ENCODE assay signal across 14 cellular contexts in the genomic region with DNA sequence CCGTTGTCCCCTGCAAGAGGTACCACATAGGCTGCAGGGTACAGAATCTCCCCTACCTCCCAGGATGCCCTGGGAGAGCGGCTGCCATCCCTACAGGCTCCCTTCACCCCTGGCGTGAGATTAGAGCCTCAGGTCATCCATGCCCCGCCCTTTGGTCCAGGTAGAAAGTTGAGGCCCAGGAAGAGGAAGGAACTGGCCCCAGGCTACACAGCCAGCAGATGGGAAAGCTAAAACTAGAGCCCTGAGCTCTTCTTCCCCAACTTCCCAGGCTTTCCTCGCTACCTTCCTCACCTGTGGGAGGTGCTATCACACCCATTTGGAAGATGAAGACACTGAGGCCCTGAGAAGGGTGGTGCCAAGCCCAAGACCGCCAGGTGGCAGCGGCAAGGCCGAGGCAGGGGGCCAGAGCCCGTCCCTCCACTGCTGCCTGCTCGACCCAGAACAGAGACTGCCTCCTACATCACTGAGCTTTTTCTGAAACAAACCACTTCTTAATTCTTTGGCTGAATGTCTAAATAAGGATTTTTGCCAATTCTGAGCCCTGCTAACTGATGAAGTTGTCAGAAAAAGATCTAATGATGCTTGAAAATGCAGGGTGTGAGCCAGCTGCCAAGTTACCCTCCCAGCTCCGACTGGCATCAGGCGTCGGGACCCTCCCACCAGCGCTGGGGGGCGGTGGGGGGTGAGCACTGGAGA. TPM values are rescaled to one million over a fixed set of nuclear protein-coding genes. Genes with fewer than 3 reads are reported as not detected.
DNase-seq lines count a peak whose midpoint lies in the region; ATAC-seq and TF ChIP-seq lines count a peak whose summit lies in the region.
"Had no signal": no experiment of that assay in that cellular context is flagged by ENCODE, and none has a peak within 500 bp of the region (broad histone marks: within the 10 kb centered on the region; RNA-seq: fewer than 3 reads in every experiment).

No MANE protein-coding gene starts in this region.

- H3K4me3 Mint-ChIP-seq in activated CD8-positive, alpha-beta T cell treated with anti-CD3 and anti-CD28 coated beads for 36 hours: no peak overlapping the region
- H3K4me3 Mint-ChIP-seq: activated naive CD8-positive, alpha-beta T cell treated with anti-CD3 and anti-CD28 coated beads, Interleukin-2, amount 50 U/mL, for 24 hours; T-helper 1 cell treated with Interleukin-12 subunit alpha and Interleukin-12 subunit beta and Interleukin-4 antibody, amounts not matched to agents 30 μg/mL and 1 μg/mL, for 36 hours had no signal

- no peaks in the 10 kb centered on the region for H3K79me1 ChIP-seq in neuronal stem cell (ENCODE audit: low read depth, low read length)

- H3K27me3 ChIP-seq in Karpas-422 (ENCODE audit: low read length): no peaks in the 10 kb centered on the region
- H3K27me3 ChIP-seq in neuronal stem cell (ENCODE audit: control insufficient read depth in 3 of 3, insufficient read depth in 3 of 3, low read depth in 1 of 3, low read length in 3 of 3): peaks cover 0 to 37% (median 3%) of the 10 kb centered on the region in 3 experiments
- H3K27me3 ChIP-seq: ovary had no signal

- H2BK120ac ChIP-seq in neuronal stem cell (ENCODE audit: low read depth, low read length): no peak overlapping the region

- no peak overlapping the region for H3K18ac ChIP-seq in neuronal stem cell (ENCODE audit: low read length)

- no peak overlapping the region for H3K23ac ChIP-seq in neuronal stem cell (ENCODE audit: low read depth, low read length, poor library complexity)

- POLR2A ChIA-PET in activated CD8-positive, alpha-beta T cell treated with anti-CD3 and anti-CD28 coated beads for 36 hours (lab: Charles Lee): no interaction called here

- H2AK5ac ChIP-seq in neuronal stem cell (ENCODE audit: low read depth, low read length): peak overlapping the region; percentile 41

- no peaks in the 10 kb centered on the region for H3K9me2 ChIP-seq in Karpas-422 (replicated peaks; ENCODE audit: insufficient read depth, low read length)

- CTCF ChIA-PET in activated CD8-positive, alpha-beta T cell treated with anti-CD3 and anti-CD28 coated beads for 36 hours (lab: Charles Lee): interaction anchor here (1.1 kb wide), 2 partner anchors 91 to 131 kb away, joined by 3 read pairs; no protein-coding TSS in a partner anchor

- no peak overlapping the region for H3K4me3 ChIP-seq in Karpas-422 (ENCODE audit: low read length)
- no peak overlapping the region for H3K4me3 ChIP-seq in neuronal stem cell (ENCODE audit: low read length in 2 of 2)
- H3K4me3 ChIP-seq: ovary had no signal

- H2BK15ac ChIP-seq in neuronal stem cell (ENCODE audit: low read length): no peak overlapping the region

- H2AFZ ChIP-seq in Karpas-422 (ENCODE audit: low read length) (no peak overlapping the region), neuronal stem cell (ENCODE audit: low read length) (no peak overlapping the region)

- no peaks in the 10 kb centered on the region for H3K79me2 ChIP-seq in Karpas-422 (ENCODE audit: low read length)

- no peaks in the 10 kb centered on the region for H3K9me3 ChIP-seq in Karpas-422 (ENCODE audit: low read length)
- no peaks in the 10 kb centered on the region for H3K9me3 ChIP-seq in neuronal stem cell (replicated peaks in 1 of 2; ENCODE audit: control insufficient read depth in 2 of 2, insufficient read depth in 1 of 2, low read depth in 1 of 2, low read length in 2 of 2)
- H3K9me3 ChIP-seq: ovary had no signal

- peaks cover 6% of the 10 kb centered on the region for H3K27me3 Mint-ChIP-seq in activated CD8-positive, alpha-beta T cell treated with anti-CD3 and anti-CD28 coated beads for 36 hours

- H2BK5ac ChIP-seq in neuronal stem cell (ENCODE audit: low read length): no peak overlapping the region

- H3K4me2 ChIP-seq in Karpas-422 (ENCODE audit: low read depth, low read length, poor library complexity, severe bottlenecking) (no peak overlapping the region), neuronal stem cell (ENCODE audit: insufficient read depth, low read length, poor library complexity, severe bottlenecking) (no peak overlapping the region)

- ATAC-seq in GM21528 (IDR thresholded peaks at IDR 0.05; ENCODE audit: low FRiP score, unreplicated experiment): no peak
- no peak for ATAC-seq in activated CD8-positive, alpha-beta T cell treated with anti-CD3 and anti-CD28 coated beads for 36 hours
- ATAC-seq in GM18867 (IDR thresholded peaks at IDR 0.05; ENCODE audit: unreplicated experiment): no peak
- ATAC-seq: activated naive CD8-positive, alpha-beta T cell treated with anti-CD3 and anti-CD28 coated beads, Interleukin-2, amount 50 U/mL, for 24 hours; stimulated activated naive CD8-positive, alpha-beta T cell treated with anti-CD3 and anti-CD28 coated beads, Interleukin-15, Interleukin-2, amounts not matched to agents 100 U/mL and 50 U/mL, for 24 hours had no signal

- no peak overlapping the region for H2BK12ac ChIP-seq in neuronal stem cell (ENCODE audit: low read length)

- intact Hi-C loops in activated CD8-positive, alpha-beta T cell treated with anti-CD3 and anti-CD28 coated beads for 36 hours (cut with micrococcal nuclease): no loop called here

- H4K91ac ChIP-seq in neuronal stem cell (ENCODE audit: low read depth, low read length, poor library complexity): no peak overlapping the region

- H3K27ac Mint-ChIP-seq in activated CD8-positive, alpha-beta T cell treated with anti-CD3 and anti-CD28 coated beads for 36 hours: no peak overlapping the region
- H3K27ac Mint-ChIP-seq: activated naive CD8-positive, alpha-beta T cell treated with anti-CD3 and anti-CD28 coated beads, Interleukin-2, amount 50 U/mL, for 24 hours; T-helper 1 cell treated with Interleukin-12 subunit alpha and Interleukin-12 subunit beta and Interleukin-4 antibody, amounts not matched to agents 30 μg/mL and 1 μg/mL, for 36 hours had no signal

- no CpG with 5 or more reads among the region's 15 CpGs for WGBS in neuronal stem cell (ENCODE audit: extremely low coverage in 2 of 2, insufficient read length in 2 of 2, insufficient replicate concordance in 1 of 2), 2 donors

- no peak overlapping the region for H3K27ac ChIP-seq in Karpas-422 (ENCODE audit: low read length)
- no peak overlapping the region for H3K27ac ChIP-seq in neuronal stem cell (replicated peaks; ENCODE audit: low read length)
- H3K27ac ChIP-seq: ovary had no signal

- no peak overlapping the region for H4K8ac ChIP-seq in neuronal stem cell (ENCODE audit: low read depth, low read length)

- H3K36me3 ChIP-seq in Karpas-422 (ENCODE audit: insufficient read depth, low read length) (no peaks in the 10 kb centered on the region), neuronal stem cell (replicated peaks in 1 of 2; ENCODE audit: control insufficient read depth in 2 of 2, insufficient read depth in 2 of 2, low read length in 2 of 2) (no peaks in the 10 kb centered on the region)
- H3K36me3 ChIP-seq: ovary had no signal

- no peak for TF ChIP-seq CTCF in activated CD8-positive, alpha-beta T cell treated with anti-CD3 and anti-CD28 coated beads for 36 hours (IDR thresholded peaks at IDR 0.05)

- H4K20me1 ChIP-seq in Karpas-422 (ENCODE audit: insufficient read depth, low read depth, low read length): no peaks in the 10 kb centered on the region

- H3K36me3 Mint-ChIP-seq in activated CD8-positive, alpha-beta T cell treated with anti-CD3 and anti-CD28 coated beads for 36 hours (ENCODE audit: low read depth): no peaks in the 10 kb centered on the region

- H3K4me1 ChIP-seq in Karpas-422 (ENCODE audit: low read length) (no peaks in the 10 kb centered on the region), neuronal stem cell (ENCODE audit: control insufficient read depth in 2 of 2, insufficient read depth in 1 of 2, low read depth in 1 of 2, low read length in 2 of 2) (peaks cover 31 to 33% of the 10 kb centered on the region in 2 donors)

- no peak overlapping the region for H3K4ac ChIP-seq in neuronal stem cell (ENCODE audit: low read length)

- peaks cover 4% of the 10 kb centered on the region for H3K4me1 Mint-ChIP-seq in activated CD8-positive, alpha-beta T cell treated with anti-CD3 and anti-CD28 coated beads for 36 hours (ENCODE audit: low read depth)

- no peak overlapping the region for H3K14ac ChIP-seq in neuronal stem cell (ENCODE audit: low read length)

- DNase-seq in ELR (ENCODE audit: low read depth) (peak; percentile 53), Karpas-422 (peak; percentile 64), astrocyte of the hippocampus (ENCODE audit: low read depth, low spot score) (peak; percentile 46), neuronal stem cell (ENCODE audit: low spot score) (no peak), cortex of kidney (lab: John Stamatoyannopoulos, UW) (no peak)
- no peak for DNase-seq in activated CD8-positive, alpha-beta T cell treated with anti-CD3 and anti-CD28 coated beads for 36 hours
- DNase-seq: activated naive CD8-positive, alpha-beta T cell treated with anti-CD3 and anti-CD28 coated beads, Interleukin-2, amount 50 U/mL, for 24 hours; stimulated activated CD4-positive, alpha-beta T cell treated with anti-CD3 and anti-CD28 coated beads, Interleukin-4, amount 100 ng/mL, for 1 hour; stimulated activated naive CD8-positive, alpha-beta T cell treated with anti-CD3 and anti-CD28 coated beads, Interleukin-15, Interleukin-2, amounts not matched to agents 100 U/mL and 50 U/mL, for 24 hours had no signal

- H3K9me3 Mint-ChIP-seq in activated CD8-positive, alpha-beta T cell treated with anti-CD3 and anti-CD28 coated beads for 36 hours: no peaks in the 10 kb centered on the region
- H3K9me3 Mint-ChIP-seq: activated naive CD8-positive, alpha-beta T cell treated with anti-CD3 and anti-CD28 coated beads, Interleukin-2, amount 50 U/mL, for 24 hours; T-helper 1 cell treated with Interleukin-12 subunit alpha and Interleukin-12 subunit beta and Interleukin-4 antibody, amounts not matched to agents 30 μg/mL and 1 μg/mL, for 36 hours had no signal

- H3K9ac ChIP-seq in Karpas-422 (ENCODE audit: low read length) (no peak overlapping the region), neuronal stem cell (ENCODE audit: low read depth, low read length, poor library complexity) (no peak overlapping the region)

RNA-seq across cellular contexts. Expression of gene CIB4, which starts 25.7 kb away (rescaled TPM):
- not detected in 2 replicates for total RNA-seq in Karpas-422 (2014; rRNA removed; shearing (Covaris generic); ENCODE audit: low replicate concordance)
- polyA plus RNA-seq in neuronal stem cell (2013, experiment 1 of 2): not detected
- polyA plus RNA-seq in neuronal stem cell (2013, experiment 2 of 2): not detected
- total RNA-seq in activated CD8-positive, alpha-beta T cell treated with anti-CD3 and anti-CD28 coated beads for 36 hours: not detected
- total RNA-seq: lung microvascular endothelial cell, ovary had no signal

Comparison
In these comparisons a context has a peak if more than half of its experiments do, and no peak if none do; other contexts are left out.
1. DNase-seq: peak in ELR (single experiment), Karpas-422 (single experiment) and astrocyte of the hippocampus (single experiment); none in neuronal stem cell (single experiment), activated CD8-positive, alpha-beta T cell treated with anti-CD3 and anti-CD28 coated beads for 36 hours (single experiment) and cortex of kidney (single experiment).